8 cellular contexts compared by ENCODE assay signal in the genomic region with DNA sequence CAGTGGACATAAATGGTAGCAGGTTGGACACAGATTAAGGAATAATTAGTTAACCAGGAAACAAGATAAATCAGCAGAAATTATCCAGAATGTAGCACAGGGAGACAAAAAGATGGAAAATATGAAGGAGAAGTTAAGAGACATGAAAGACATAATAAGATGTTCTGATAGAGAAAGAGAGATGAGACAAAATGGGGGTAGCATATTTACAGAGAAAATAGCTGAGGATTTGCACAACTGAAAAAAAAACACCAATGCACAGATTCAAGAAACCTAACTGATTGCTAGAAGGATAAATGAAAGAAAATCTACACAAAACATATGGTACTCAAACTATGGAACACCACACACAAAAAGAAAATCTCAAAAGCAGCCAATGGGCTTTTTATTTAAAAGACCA. TPM values are rescaled to one million over a fixed set of nuclear protein-coding genes. Genes with fewer than 3 reads are reported as not detected.
DNase-seq lines count a peak whose midpoint lies in the region; ATAC-seq and TF ChIP-seq lines count a peak whose summit lies in the region.

No MANE protein-coding gene starts in this region.

- H3K79me1 ChIP-seq in IMR-90 (ENCODE audit: low read depth in 1 of 2, low read length in 2 of 2): no peaks in the 10 kb centered on the region

- no peaks in the 10 kb centered on the region for H3K36me3 Mint-ChIP-seq in natural killer cell

- no peak overlapping the region for H3K14ac ChIP-seq in IMR-90 (replicated peaks; ENCODE audit: low read depth, low read length)

- H2BK20ac ChIP-seq in IMR-90 (ENCODE audit: low read depth, low read length): no peak overlapping the region

- intact Hi-C loops in IMR-90 (cut with micrococcal nuclease): loop anchor here (1.0 kb wide), 1 partner anchor 35 kb away; the partner anchor contains the start of gene TMEM217
- intact Hi-C loops in mammary epithelial cell (cut with micrococcal nuclease): loop anchor here (1.0 kb wide), 1 partner anchor 34 kb away; the partner anchor contains the start of gene TBC1D22B
- intact Hi-C loops in natural killer cell (cut with micrococcal nuclease): no loop called here

- no peak overlapping the region for H2AK5ac ChIP-seq in IMR-90 (ENCODE audit: low read depth, low read length)

- no peak overlapping the region for H4K91ac ChIP-seq in IMR-90 (ENCODE audit: insufficient read depth, low read depth, low read length)

- H3K27ac ChIP-seq in AG04450 (ENCODE audit: low read depth, low read length): no peak overlapping the region
- no peak overlapping the region for H3K27ac ChIP-seq in IMR-90 (ENCODE audit: insufficient read depth, low read length)
- no peak overlapping the region for H3K27ac ChIP-seq in mammary epithelial cell (ENCODE audit: insufficient read depth, low read depth, low read length)

- H3K4me2 ChIP-seq in IMR-90 (ENCODE audit: low read depth, low read length) (peak overlapping the region; percentile 86; the same call in 1 of the 2 replicates), mammary epithelial cell (ENCODE audit: insufficient read depth, low read depth, low read length) (peak overlapping the region; percentile 84)

- peaks cover 14% of the 10 kb centered on the region in 2 donors for H3K4me1 Mint-ChIP-seq in natural killer cell

- H4K5ac ChIP-seq in IMR-90 (ENCODE audit: low read depth, low read length): no peak overlapping the region

- ATAC-seq in IMR-90 (ENCODE audit: low read depth) (no peak), natural killer cell (no peak), HG03097 (IDR thresholded peaks at IDR 0.05; ENCODE audit: low FRiP score, unreplicated experiment) (no peak)

- CTCF ChIA-PET in AG04450 (lab: Charles Lee): interaction anchor here (0.9 to 2.8 kb wide), 6 partner anchors 10 to 205 kb away, joined by 3 to 9 read pairs (median 4); no protein-coding TSS in a partner anchor
- CTCF ChIA-PET in IMR-90 (lab: Yijun Ruan, JAX): interaction anchor here (1.4 kb wide), 1 partner anchor 205 kb away, joined by 3 read pairs; no protein-coding TSS in a partner anchor
- CTCF ChIA-PET in mammary epithelial cell (lab: Charles Lee; ENCODE audit: low non-redundant PET): interaction anchor here (0.8 kb wide), 1 partner anchor 13 kb away, joined by 3 read pairs; no protein-coding TSS in a partner anchor

- no peaks in the 10 kb centered on the region for H3K27me3 Mint-ChIP-seq in natural killer cell (ENCODE audit: low read depth in 2 of 2)

- in situ Hi-C loops in IMR-90 (cut with MboI; ENCODE audit: low sequenced_read_pairs) (no loop called here), mammary epithelial cell (cut with MboI; ENCODE audit: low sequenced_read_pairs in 2 of 2) (loop anchor here (25.0 kb wide), 1 partner anchor 336 kb away; the partner anchor contains the start of gene C6orf89 (in 2 of the 2))

- dilution Hi-C loops in IMR-90 (cut with HindIII; ENCODE audit: low sequenced_read_pairs, unreplicated experiment) (no loop called here), mammary epithelial cell (cut with HindIII; ENCODE audit: low sequenced_read_pairs) (no loop called here)

- H2AFZ ChIP-seq in IMR-90 (replicated peaks; ENCODE audit: low read length, poor library complexity): no peak overlapping the region
- peak overlapping the region; percentile 96 for H2AFZ ChIP-seq in mammary epithelial cell (ENCODE audit: low read depth, low read length)

- no peak overlapping the region for H2BK15ac ChIP-seq in IMR-90 (ENCODE audit: low read depth, low read length)

- peaks cover 5% of the 10 kb centered on the region; the same call in 1 of the 2 replicates for H3K9me1 ChIP-seq in IMR-90 (ENCODE audit: insufficient read depth, low read length)

- POLR2A ChIA-PET in AG04450 (lab: Yijun Ruan, JAX) (interaction anchor here (1.0 to 1.5 kb wide), 2 partner anchors 19 to 22 kb away, joined by 4 to 7 read pairs; no protein-coding TSS in a partner anchor), IMR-90 (lab: Charles Lee; ENCODE audit: unreplicated experiment) (no interaction called here)

- no TSS peak for BruUV-seq in IMR-90 (replicated peaks; lab: Mats Ljungman, UMichigan)
- no TSS peak for BruUV-seq in mammary epithelial cell (replicated peaks; lab: Mats Ljungman, UMichigan)

- H3K9me3 ChIP-seq in AG04450 (ENCODE audit: control insufficient read depth, insufficient read depth, low read length): no peaks in the 10 kb centered on the region; the same call in 1 of the 2 replicates
- H3K9me3 ChIP-seq in IMR-90 (ENCODE audit: control insufficient read depth, insufficient read depth, low read length): no peaks in the 10 kb centered on the region
- H3K9me3 ChIP-seq in mammary epithelial cell (replicated peaks; ENCODE audit: insufficient read depth, low read length): no peaks in the 10 kb centered on the region

- peak overlapping the region; percentile 84 for H3K4me3 Mint-ChIP-seq in natural killer cell

- H3K4ac ChIP-seq in IMR-90 (ENCODE audit: low read depth, low read length): no peak overlapping the region

- H3K27me3 ChIP-seq in AG04450 (ENCODE audit: control insufficient read depth, insufficient read depth, low read length): no peaks in the 10 kb centered on the region
- no peaks in the 10 kb centered on the region for H3K27me3 ChIP-seq in IMR-90 (ENCODE audit: control insufficient read depth, insufficient read depth, low read length)
- H3K27me3 ChIP-seq in mammary epithelial cell (ENCODE audit: insufficient read depth, low read length): no peaks in the 10 kb centered on the region

- TF ChIP-seq POLR2A in IMR-90 (IDR thresholded peaks at IDR 0.05; ENCODE audit: low read depth, low read length): no peak

- no peak for TF ChIP-seq RAD21 in IMR-90 (IDR thresholded peaks at IDR 0.05; ENCODE audit: low read length)

- H2BK120ac ChIP-seq in IMR-90 (ENCODE audit: low read depth, low read length): no peak overlapping the region

- H2BK5ac ChIP-seq in IMR-90 (ENCODE audit: low read depth, low read length, poor library complexity, severe bottlenecking): no peak overlapping the region

- no peak overlapping the region for H3K56ac ChIP-seq in IMR-90 (ENCODE audit: extremely low read depth, insufficient read depth, low read length)

- no peak overlapping the region for H4K8ac ChIP-seq in IMR-90 (ENCODE audit: low read depth in 2 of 2, low read length in 2 of 2)

- H4K20me1 ChIP-seq in IMR-90 (ENCODE audit: insufficient read depth, low read length): no peaks in the 10 kb centered on the region
- H4K20me1 ChIP-seq in mammary epithelial cell (ENCODE audit: insufficient read depth, low read length): no peaks in the 10 kb centered on the region

- H3K27ac Mint-ChIP-seq in natural killer cell: peak overlapping the region; percentile 76 to 81

- no peak overlapping the region for H3K18ac ChIP-seq in IMR-90 (ENCODE audit: low read depth, low read length)

- no peak for TF ChIP-seq CTCF in AG04450 (IDR thresholded peaks at IDR 0.05; ENCODE audit: low read depth, low read length)
- no peak for TF ChIP-seq CTCF in IMR-90 (conservative IDR thresholded peaks at IDR 0.05; ENCODE audit: low read depth, low read length)
- no peak for TF ChIP-seq CTCF in mammary epithelial cell (conservative IDR thresholded peaks at IDR 0.05 in 1 of 2, IDR thresholded peaks at IDR 0.05 in 1 of 2; ENCODE audit: extremely low read depth in 1 of 2, insufficient read depth in 1 of 2, low read depth in 1 of 2, low read length in 2 of 2)
- TF ChIP-seq CTCF in natural killer cell (IDR thresholded peaks at IDR 0.05): no peak

- no peaks in the 10 kb centered on the region for H3K36me3 ChIP-seq in IMR-90 (ENCODE audit: control insufficient read depth, insufficient read depth, low read length)
- H3K36me3 ChIP-seq in mammary epithelial cell (ENCODE audit: insufficient read depth, low read length): no peaks in the 10 kb centered on the region

- peak overlapping the region; percentile 60 for H3K4me3 ChIP-seq in AG04450 (ENCODE audit: low read depth, low read length)
- H3K4me3 ChIP-seq in IMR-90 (ENCODE audit: insufficient read depth, low read depth, low read length): peak overlapping the region; percentile 65; the same call in 1 of the 2 replicates
- H3K4me3 ChIP-seq in mammary epithelial cell (replicated peaks in 1 of 3; ENCODE audit: insufficient read depth in 1 of 3, low read depth in 2 of 3, low read length in 3 of 3): peak overlapping the region; percentile 15 to 65 (median 48)

- no peak for DNase-seq in AG04450 (ENCODE audit: low read depth, low spot score)
- no peak for DNase-seq in IMR-90
- no peak for DNase-seq in mammary epithelial cell
- no peak for DNase-seq in natural killer cell
- DNase-seq in COLO668 (lab: John Stamatoyannopoulos, UW; ENCODE audit: unreplicated experiment): no peak
- DNase-seq in NCI-H1930 (lab: John Stamatoyannopoulos, UW): no peak
- DNase-seq in kidney glomerular epithelial cell (lab: John Stamatoyannopoulos, UW): no peak

- no peaks in the 10 kb centered on the region for H3K9me3 Mint-ChIP-seq in natural killer cell

- H3K9ac ChIP-seq in IMR-90 (ENCODE audit: low read depth, low read length) (no peak overlapping the region), mammary epithelial cell (ENCODE audit: insufficient read depth, low read length) (no peak overlapping the region)

- no peaks in the 10 kb centered on the region for H3K79me2 ChIP-seq in mammary epithelial cell (ENCODE audit: insufficient read depth, low read length)

- no peak overlapping the region for H3K23ac ChIP-seq in IMR-90 (ENCODE audit: low read depth, low read length)

- H2AK9ac ChIP-seq in IMR-90 (replicated peaks; ENCODE audit: low read depth, low read length, poor library complexity): no peak overlapping the region

- H3K4me1 ChIP-seq in IMR-90 (ENCODE audit: control insufficient read depth, insufficient read depth, low read length) (0 out of 2 replicates have a peak, but pooled peaks cover 2% of the 10 kb centered on the region), mammary epithelial cell (ENCODE audit: insufficient read depth, low read length) (no peaks in the 10 kb centered on the region)

RNA-seq across cellular contexts. Expression of gene TBC1D22B, which starts 34.6 kb away (rescaled TPM):
- polyA plus RNA-seq in AG04450 (2011; rRNA removed) (9.7 and 9.8 TPM in 2 replicates), IMR-90 (2012; rRNA removed) (7.1 and 7.5 TPM in 2 replicates), mammary epithelial cell (5.7 TPM)
- polyA minus RNA-seq in AG04450 (2011; rRNA and poly(A)+ RNA removed): 7.5 and 8.7 TPM in 2 replicates
- total RNA-seq in IMR-90 (2012; rRNA removed) (6.6 and 7.5 TPM in 2 replicates), mammary epithelial cell (10 to 100 TPM in 1 of 2 donors, 1 to 10 TPM in 1; 9.3 to 10.4 TPM), natural killer cell (10 to 100 TPM in 2 of 3 donors, 1 to 10 TPM in 1; 8.0 to 12.1 (median 12.0) TPM)
- polyA plus RNA-seq in IMR-90 (2012; cell fraction: cytosol; rRNA removed): 5.0 and 5.7 TPM in 2 replicates
- polyA plus RNA-seq in IMR-90 (2012; cell fraction: nucleus; rRNA removed; ENCODE audit: low replicate concordance): 6.7 and 15.6 TPM in 2 replicates
- polyA minus RNA-seq in mammary epithelial cell: 8.7 TPM

RNA-seq across cellular contexts. Expression of gene TMEM217, which starts 35.0 kb away (rescaled TPM):
- 7.7 and 7.8 TPM in 2 replicates for polyA plus RNA-seq in AG04450 (2011; rRNA removed)
- polyA minus RNA-seq in AG04450 (2011; rRNA and poly(A)+ RNA removed): 4.0 and 7.6 TPM in 2 replicates
- total RNA-seq in IMR-90 (2012; rRNA removed): 1.4 TPM in 2 replicates
- 2.5 and 3.5 TPM in 2 replicates for polyA plus RNA-seq in IMR-90 (2012; rRNA removed)
- 0.83 and 2.4 TPM in 2 replicates for polyA plus RNA-seq in IMR-90 (2012; cell fraction: cytosol; rRNA removed)
- 2.2 and 9.6 TPM in 2 replicates for polyA plus RNA-seq in IMR-90 (2012; cell fraction: nucleus; rRNA removed; ENCODE audit: low replicate concordance)
- total RNA-seq in mammary epithelial cell: 1 to 10 TPM; 1.7 to 4.2 TPM
- 1.1 TPM for polyA plus RNA-seq in mammary epithelial cell
- 5.6 TPM for polyA minus RNA-seq in mammary epithelial cell
- total RNA-seq in natural killer cell: 1 to 10 TPM in 1 of 3 donors, under 1 TPM in 2; 0.75 to 2.1 (median 0.75) TPM

RNA-seq across cellular contexts. Expression of gene PIM1, which starts 53.0 kb away (rescaled TPM):
- polyA plus RNA-seq in AG04450 (2011; rRNA removed) (35.3 and 37.5 TPM in 2 replicates), IMR-90 (2012; rRNA removed) (12.8 and 18.5 TPM in 2 replicates), mammary epithelial cell (6.3 TPM)
- 55.6 and 64.5 TPM in 2 replicates for polyA minus RNA-seq in AG04450 (2011; rRNA and poly(A)+ RNA removed)
- total RNA-seq in IMR-90 (2012; rRNA removed) (6.1 and 7.2 TPM in 2 replicates), mammary epithelial cell (10 to 100 TPM in 1 of 2 donors, 1 to 10 TPM in 1; 4.7 to 29.6 TPM), natural killer cell (100 to 1,000 TPM; 188 to 242 (median 215) TPM)
- 12.2 and 21.8 TPM in 2 replicates for polyA plus RNA-seq in IMR-90 (2012; cell fraction: cytosol; rRNA removed)
- polyA plus RNA-seq in IMR-90 (2012; cell fraction: nucleus; rRNA removed; ENCODE audit: low replicate concordance): 50.1 and 73.1 TPM in 2 replicates
- polyA minus RNA-seq in mammary epithelial cell: 11.7 TPM

Comparison
In these comparisons a context has a peak if more than half of its experiments do, and no peak if none do; other contexts are left out.
1. RNA of gene PIM1, which starts 53.0 kb away (total RNA-seq): 188 to 242 TPM in natural killer cell; 4.7 to 29.6 TPM in mammary epithelial cell and 6.1 to 7.2 TPM in IMR-90; every median in the first group is over 4 times any median in the second.
2. Peak in every context shown above with its lines, with median percentiles within 50 percentile points of each other: H3K4me3 ChIP-seq.